In genomic region chr9:131706608-131706970, GRCh38 we compare ENCODE assay signal across 13 cellular contexts. TPM values are rescaled to one million over a fixed set of nuclear protein-coding genes. Genes with fewer than 3 reads are reported as not detected.
A peak's percentile ranks its signal among the peaks of the same experiment; 100 is the strongest.
DNase-seq lines count a peak whose midpoint lies in the region; ATAC-seq and TF ChIP-seq lines count a peak whose summit lies in the region.
"Had no signal": no experiment of that assay in that cellular context is flagged by ENCODE, and none has a peak within 500 bp of the region (broad histone marks: within the 10 kb centered on the region; RNA-seq: fewer than 3 reads in every experiment).

No MANE protein-coding gene starts in this region.

- peak; percentile 2 to 47 for TF ChIP-seq RAD21 in liver (IDR thresholded peaks at IDR 0.05)

- CTCF ChIA-PET in RWPE1 (lab: Yijun Ruan, JAX): no interaction called here

- POLR2A ChIA-PET in RWPE1 (lab: Yijun Ruan, JAX; ENCODE audit: low non-redundant PET): no interaction called here

- H3K9me3 ChIP-seq in liver (ENCODE audit: control insufficient read depth in 4 of 4, low read length in 3 of 4) (no peaks in the 10 kb centered on the region), stomach (no peaks in the 10 kb centered on the region)
- H3K9me3 ChIP-seq in effector memory CD4-positive, alpha-beta T cell (ENCODE audit: control insufficient read depth, low read length): no peaks in the 10 kb centered on the region
- H3K9me3 ChIP-seq: testis had no signal

- intact Hi-C loops in stomach (cut with DNase I; ENCODE audit: low total_unique reads): no loop called here

- H3K27me3 Mint-ChIP-seq in activated T-cell treated with anti-CD3 and anti-CD28 coated beads, Interleukin-2, amount 50 U/mL, for 72 hours (ENCODE audit: low read depth): no peaks in the 10 kb centered on the region
- H3K27me3 Mint-ChIP-seq: activated CD4-positive, alpha-beta T cell treated with anti-CD3 and anti-CD28 coated beads, Interleukin-2, amount 10 ng/mL, durations not matched to agents 7 days and 5 days had no signal

- H3K36me3 Mint-ChIP-seq in activated T-cell treated with anti-CD3 and anti-CD28 coated beads, Interleukin-2, amount 50 U/mL, for 72 hours (ENCODE audit: insufficient read depth in 2 of 2): peaks cover 0 to 5% of the 10 kb centered on the region in 2 donors

- TF ChIP-seq CTCF in RWPE1 (conservative IDR thresholded peaks at IDR 0.05; ENCODE audit: low read depth) (no peak), liver (IDR thresholded peaks at IDR 0.05; ENCODE audit: low read depth, low read length, missing input control) (no peak), stomach (IDR thresholded peaks at IDR 0.05) (no peak)

- H3K4me1 Mint-ChIP-seq in activated T-cell treated with anti-CD3 and anti-CD28 coated beads, Interleukin-2, amount 50 U/mL, for 72 hours (ENCODE audit: low read depth): peaks cover 86% of the 10 kb centered on the region

- no peak for ATAC-seq in activated T-cell treated with anti-CD3 and anti-CD28 coated beads, Interleukin-2, amount 50 U/mL, for 72 hours (replicated peaks in 1 of 2)
- ATAC-seq: SK-N-SH treated with all-trans-retinoic acid at 6 μM for 48 hours had no signal

- TF ChIP-seq EP300 in stomach (IDR thresholded peaks at IDR 0.05): no peak

- WGBS in liver: 30% methylated on average over 6 of the region's 6 CpGs
- 28 to 65% (median 53%) methylated on average over 6 of the region's 6 CpGs for WGBS in stomach, 5 donors

- 0 out of 2 replicates have a peak overlapping the region, but pooled peaks have one; percentile 3 for H3K27ac ChIP-seq in RWPE1
- peak overlapping the region; percentile 55 to 72 for H3K27ac ChIP-seq in liver (ENCODE audit: low read depth in 1 of 2, low read length in 2 of 2)
- H3K27ac ChIP-seq in stomach: peak overlapping the region; percentile 28 to 79 (median 66)
- no peak overlapping the region for H3K27ac ChIP-seq in effector memory CD4-positive, alpha-beta T cell (ENCODE audit: insufficient read depth, low read length, poor library complexity, severe bottlenecking)
- H3K27ac ChIP-seq: testis had no signal

- no peaks in the 10 kb centered on the region for H3K36me3 ChIP-seq in liver (ENCODE audit: control insufficient read depth in 4 of 4, insufficient read depth in 3 of 4, low read depth in 1 of 4, low read length in 3 of 4)
- no peaks in the 10 kb centered on the region for H3K36me3 ChIP-seq in stomach
- H3K36me3 ChIP-seq in effector memory CD4-positive, alpha-beta T cell (ENCODE audit: control insufficient read depth, insufficient read depth, low read length): no peaks in the 10 kb centered on the region

- peaks cover 17 to 56% (median 50%) of the 10 kb centered on the region in 4 donors for H3K4me1 ChIP-seq in liver (ENCODE audit: control insufficient read depth in 4 of 4, insufficient read depth in 4 of 4, low read length in 3 of 4)
- H3K4me1 ChIP-seq in stomach: peaks cover 50 to 100% (median 78%) of the 10 kb centered on the region in 4 donors
- H3K4me1 ChIP-seq in effector memory CD4-positive, alpha-beta T cell (ENCODE audit: control insufficient read depth, insufficient read depth, low read length, poor library complexity, severe bottlenecking): peaks cover 44% of the 10 kb centered on the region

- H3K9ac ChIP-seq in liver (ENCODE audit: low read depth in 1 of 2, low read length in 2 of 2): peak overlapping the region in 1 of 2 donors; percentile 75

- H3K4me3 Mint-ChIP-seq in activated T-cell treated with anti-CD3 and anti-CD28 coated beads, Interleukin-2, amount 50 U/mL, for 72 hours: peak overlapping the region in 1 of 2 donors; percentile 78
- H3K4me3 Mint-ChIP-seq: activated CD4-positive, alpha-beta T cell treated with anti-CD3 and anti-CD28 coated beads, Interleukin-2, amount 10 ng/mL, durations not matched to agents 7 days and 5 days had no signal

- H3K4me3 ChIP-seq in liver (ENCODE audit: low read depth in 1 of 3, low read length in 3 of 3) (no peak overlapping the region), stomach (no peak overlapping the region)
- H3K4me3 ChIP-seq in effector memory CD4-positive, alpha-beta T cell (ENCODE audit: insufficient read depth, low read depth, low read length, poor library complexity, severe bottlenecking): no peak overlapping the region
- H3K4me3 ChIP-seq: testis had no signal

- H3K27me3 ChIP-seq in liver (ENCODE audit: control insufficient read depth in 4 of 4, insufficient read depth in 4 of 4, low read length in 3 of 4) (no peaks in the 10 kb centered on the region), stomach (no peaks in the 10 kb centered on the region)
- no peaks in the 10 kb centered on the region for H3K27me3 ChIP-seq in effector memory CD4-positive, alpha-beta T cell (replicated peaks; ENCODE audit: control insufficient read depth, insufficient read depth, low read length, poor library complexity, severe bottlenecking)
- H3K27me3 ChIP-seq: testis had no signal

- peak overlapping the region; percentile 58 for H3K27ac Mint-ChIP-seq in activated T-cell treated with anti-CD3 and anti-CD28 coated beads, Interleukin-2, amount 50 U/mL, for 72 hours
- H3K27ac Mint-ChIP-seq: activated CD4-positive, alpha-beta T cell treated with anti-CD3 and anti-CD28 coated beads, Interleukin-2, amount 10 ng/mL, durations not matched to agents 7 days and 5 days had no signal

- TF ChIP-seq POLR2A in stomach (IDR thresholded peaks at IDR 0.05): no peak

- no peak for DNase-seq in activated T-cell treated with anti-CD3 and anti-CD28 coated beads, Interleukin-2, amount 50 U/mL, for 72 hours
- DNase-seq in activated T-cell treated with anti-CD3 and anti-CD28 coated beads, Interleukin-2, amount 50 U/mL, for 1 hour: no peak
- no peak for DNase-seq in RWPE1 (ENCODE audit: low spot score)
- DNase-seq in stomach: no peak
- no peak for DNase-seq in effector memory CD4-positive, alpha-beta T cell
- no peak for DNase-seq in NCI-H1930 (lab: John Stamatoyannopoulos, UW)
- no peak for DNase-seq in central memory CD4-positive, alpha-beta T cell
- DNase-seq: activated CD4-positive, alpha-beta T cell treated with anti-CD3 and anti-CD28 coated beads, Interleukin-2, amount 10 ng/mL, durations not matched to agents 7 days and 5 days; NCI-H774; testis had no signal

- H3K9me3 Mint-ChIP-seq in activated T-cell treated with anti-CD3 and anti-CD28 coated beads, Interleukin-2, amount 50 U/mL, for 72 hours: no peaks in the 10 kb centered on the region
- H3K9me3 Mint-ChIP-seq: activated CD4-positive, alpha-beta T cell treated with anti-CD3 and anti-CD28 coated beads, Interleukin-2, amount 10 ng/mL, durations not matched to agents 7 days and 5 days; activated naive CD4-positive, alpha-beta T cell treated with anti-CD3 and anti-CD28 coated beads, Interleukin-2, amount 50 U/mL, for 72 hours had no signal

TF ChIP-seq in liver, 16 proteins besides CTCF, POLR2A, EP300 and RAD21 (continues in another document):
- peak; percentile 9 for TF ChIP-seq YY1 (IDR thresholded peaks at IDR 0.05)
- no peak for TF ChIP-seq ZBTB33 (IDR thresholded peaks at IDR 0.05)
- no peak for TF ChIP-seq NR2F2 (IDR thresholded peaks at IDR 0.05)
- TF ChIP-seq EGR1 (IDR thresholded peaks at IDR 0.05; ENCODE audit: low read depth in 2 of 2): no peak
- peak; percentile 82 for TF ChIP-seq HNF4G (IDR thresholded peaks at IDR 0.05)
- TF ChIP-seq RXRA (IDR thresholded peaks at IDR 0.05): peak in 1 of 2 donors; percentile 11
- no peak for TF ChIP-seq FOXA2 (IDR thresholded peaks at IDR 0.05)
- no peak for TF ChIP-seq MAX (IDR thresholded peaks at IDR 0.05)
- TF ChIP-seq ATF3 (IDR thresholded peaks at IDR 0.05): no peak
- TF ChIP-seq HNF4A (conservative IDR thresholded peaks at IDR 0.05): peak; percentile 88 to 93
- peak; percentile 63 for TF ChIP-seq SP1 (IDR thresholded peaks at IDR 0.05)
- TF ChIP-seq FOXA1 (IDR thresholded peaks at IDR 0.05): no peak

RNA-seq across cellular contexts. Expression of gene RAPGEF1, which starts 33.3 kb away (rescaled TPM):
- total RNA-seq in activated T-cell treated with anti-CD3 and anti-CD28 coated beads, Interleukin-2, amount 50 U/mL, for 72 hours: 100 to 1,000 TPM; 170 to 175 TPM
- total RNA-seq in liver: 10 to 100 TPM; 14.1 to 19.6 TPM
- polyA plus RNA-seq in liver: 10 to 100 TPM in 1 of 2 donors, 1 to 10 TPM in 1; 5.6 to 19.7 TPM
- 10 to 100 TPM; 33.2 to 84.6 (median 57.1) TPM for total RNA-seq in stomach
- 10 to 100 TPM in 2 of 3 donors, 1 to 10 TPM in 1; 8.4 to 19.1 (median 12.5) TPM for polyA plus RNA-seq in stomach
